Comparison of ENCODE assay signal across 12 cellular contexts in the genomic region with DNA sequence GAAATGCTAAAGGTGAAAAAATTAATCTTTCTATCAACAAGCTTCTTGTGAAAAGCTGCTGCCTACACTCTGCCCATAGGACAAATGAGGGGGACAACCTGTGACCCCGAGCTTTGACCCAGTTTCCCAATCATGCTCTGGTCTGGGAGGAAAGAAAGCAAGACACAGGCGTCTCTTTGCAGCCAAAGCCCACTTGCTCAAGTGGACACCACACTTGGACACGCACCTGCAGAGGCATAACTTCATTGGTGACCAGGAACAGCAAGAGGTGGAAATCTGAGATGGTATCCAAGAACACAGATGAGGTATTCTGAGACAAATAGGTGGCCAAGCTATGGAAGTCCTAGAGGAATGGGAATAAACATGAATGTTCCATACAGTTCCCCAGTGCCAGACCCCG. TPM values are rescaled to one million over a fixed set of nuclear protein-coding genes. Genes with fewer than 3 reads are reported as not detected.
A peak's percentile ranks its signal among the peaks of the same experiment; 100 is the strongest.
DNase-seq lines count a peak whose midpoint lies in the region; FAIRE-seq and TF ChIP-seq lines count a peak whose summit lies in the region.
"Had no signal": no experiment of that assay in that cellular context is flagged by ENCODE, and none has a peak within 500 bp of the region (broad histone marks: within the 10 kb centered on the region; RNA-seq: fewer than 3 reads in every experiment).

No MANE protein-coding gene starts in this region.

- peaks cover 4% of the 10 kb centered on the region for H3K27me3 Mint-ChIP-seq in glutamatergic neuron (ENCODE audit: unreplicated experiment)
- H3K27me3 Mint-ChIP-seq: activated CD8-positive, alpha-beta T cell treated with anti-CD3 and anti-CD28 coated beads for 36 hours; activated naive CD8-positive, alpha-beta T cell treated with anti-CD3 and anti-CD28 coated beads, Interleukin-2, amount 50 U/mL, for 24 hours; stimulated activated naive CD8-positive, alpha-beta T cell treated with anti-CD3 and anti-CD28 coated beads, Interleukin-15, Interleukin-2, amounts not matched to agents 100 ng/mL and 50 ng/mL, for 24 hours had no signal

- H2AFZ ChIP-seq in keratinocyte (ENCODE audit: control insufficient read depth, low read length) = no peak overlapping the region
- no peak overlapping the region for H2AFZ ChIP-seq in neuronal stem cell (ENCODE audit: low read length)

- H2AK5ac ChIP-seq in neuronal stem cell (ENCODE audit: low read depth, low read length) = no peak overlapping the region

- no peak overlapping the region for H4K8ac ChIP-seq in neuronal stem cell (ENCODE audit: low read depth, low read length)

- no peak overlapping the region for H3K14ac ChIP-seq in neuronal stem cell (ENCODE audit: low read length)

- H3K27ac ChIP-seq in keratinocyte (ENCODE audit: control insufficient read depth, insufficient read depth, low read length) (no peak overlapping the region), skeletal muscle tissue (ENCODE audit: low read depth, low read length) (peak overlapping the region; percentile 76), neuronal stem cell (replicated peaks; ENCODE audit: low read length) (no peak overlapping the region)

- H3K4ac ChIP-seq in neuronal stem cell (ENCODE audit: low read length) = no peak overlapping the region

- H3K27me3 ChIP-seq in keratinocyte (ENCODE audit: control insufficient read depth, extremely low read depth, insufficient read depth, low read length) (no peaks in the 10 kb centered on the region), skeletal muscle tissue (ENCODE audit: control insufficient read depth in 3 of 3, insufficient read depth in 3 of 3, low read length in 3 of 3) (no peaks in the 10 kb centered on the region), neuronal stem cell (ENCODE audit: control insufficient read depth in 3 of 3, insufficient read depth in 3 of 3, low read depth in 1 of 3, low read length in 3 of 3) (no peaks in the 10 kb centered on the region)

- no peak overlapping the region for H2BK5ac ChIP-seq in neuronal stem cell (ENCODE audit: low read length)

- TF ChIP-seq POLR2A in H54 (IDR thresholded peaks at IDR 0.05; ENCODE audit: low read depth, low read length) = no peak

- H3K79me1 ChIP-seq in neuronal stem cell (ENCODE audit: low read depth, low read length) = peaks cover 6% of the 10 kb centered on the region

- WGBS in neuronal stem cell (ENCODE audit: extremely low coverage in 2 of 2, insufficient read length in 2 of 2, insufficient replicate concordance in 1 of 2), 2 donors = no CpG with 5 or more reads among the region's 4 CpGs

- H2BK12ac ChIP-seq in neuronal stem cell (ENCODE audit: low read length) = no peak overlapping the region

- H3K27ac Mint-ChIP-seq in glutamatergic neuron (ENCODE audit: unreplicated experiment) = no peak overlapping the region
- H3K27ac Mint-ChIP-seq: activated CD8-positive, alpha-beta T cell treated with anti-CD3 and anti-CD28 coated beads for 36 hours; activated naive CD8-positive, alpha-beta T cell treated with anti-CD3 and anti-CD28 coated beads, Interleukin-2, amount 50 U/mL, for 24 hours; stimulated activated naive CD8-positive, alpha-beta T cell treated with anti-CD3 and anti-CD28 coated beads, Interleukin-15, Interleukin-2, amounts not matched to agents 100 ng/mL and 50 ng/mL, for 24 hours had no signal

- H2BK120ac ChIP-seq in neuronal stem cell (ENCODE audit: low read depth, low read length) = no peak overlapping the region

- H3K4me2 ChIP-seq in keratinocyte (ENCODE audit: control insufficient read depth, extremely low read depth, insufficient read depth, low read depth, low read length) (peak overlapping the region; percentile 84), neuronal stem cell (ENCODE audit: insufficient read depth, low read length, poor library complexity, severe bottlenecking) (no peak overlapping the region)

- H3K36me3 ChIP-seq in keratinocyte (ENCODE audit: control insufficient read depth in 2 of 2, extremely low read depth in 1 of 2, insufficient read depth in 2 of 2, low read length in 2 of 2) (peaks cover 38 to 62% of the 10 kb centered on the region in 2 experiments), skeletal muscle tissue (ENCODE audit: control insufficient read depth in 3 of 3, insufficient read depth in 3 of 3, low read length in 3 of 3) (peaks cover 73 to 81% (median 78%) of the 10 kb centered on the region in 3 donors), neuronal stem cell (replicated peaks in 1 of 2; ENCODE audit: control insufficient read depth in 2 of 2, insufficient read depth in 2 of 2, low read length in 2 of 2) (peaks cover 76 to 95% of the 10 kb centered on the region in 2 donors)

- H3K4me3 ChIP-seq in WI38 (ENCODE audit: low read depth, low read length) (peak overlapping the region; percentile 35), keratinocyte (ENCODE audit: control insufficient read depth in 2 of 3, extremely low read depth in 1 of 3, insufficient read depth in 2 of 3, low read depth in 1 of 3, low read length in 3 of 3) (peak overlapping the region in 1 of 3 experiments; percentile 18), skeletal muscle tissue (ENCODE audit: low read length in 3 of 3) (peak overlapping the region in 1 of 3 donors; percentile 24), neuronal stem cell (ENCODE audit: low read length in 2 of 2) (no peak overlapping the region)

- no peak overlapping the region for H3K4me3 Mint-ChIP-seq in glutamatergic neuron (ENCODE audit: unreplicated experiment)
- H3K4me3 Mint-ChIP-seq: activated CD8-positive, alpha-beta T cell treated with anti-CD3 and anti-CD28 coated beads for 36 hours; activated naive CD8-positive, alpha-beta T cell treated with anti-CD3 and anti-CD28 coated beads, Interleukin-2, amount 50 U/mL, for 24 hours; stimulated activated naive CD8-positive, alpha-beta T cell treated with anti-CD3 and anti-CD28 coated beads, Interleukin-15, Interleukin-2, amounts not matched to agents 100 ng/mL and 50 ng/mL, for 24 hours had no signal

- FAIRE-seq in keratinocyte (lab: Jason Lieb, UNC) (no peak), H54 (lab: Jason Lieb, UNC) (no peak)

- no peaks in the 10 kb centered on the region for H3K36me3 Mint-ChIP-seq in glutamatergic neuron (ENCODE audit: unreplicated experiment)

- H3K4me1 Mint-ChIP-seq in glutamatergic neuron (ENCODE audit: low read depth, unreplicated experiment) = peaks cover 5% of the 10 kb centered on the region
- H3K4me1 Mint-ChIP-seq: activated naive CD8-positive, alpha-beta T cell treated with anti-CD3 and anti-CD28 coated beads, Interleukin-2, amount 50 U/mL, for 24 hours had no signal

- H3K79me2 ChIP-seq in keratinocyte (ENCODE audit: control insufficient read depth, insufficient read depth, low read length) = peaks cover 3% of the 10 kb centered on the region

- TF ChIP-seq CTCF in WI38 (IDR thresholded peaks at IDR 0.05; ENCODE audit: low read depth, low read length) (no peak), keratinocyte (optimal IDR thresholded peaks at IDR 0.05 in 1 of 3, IDR thresholded peaks at IDR 0.05 in 1 of 3, conservative IDR thresholded peaks at IDR 0.05 in 1 of 3; ENCODE audit: extremely low read depth in 1 of 3, insufficient read depth in 2 of 3, low read length in 3 of 3) (no peak), glutamatergic neuron (IDR thresholded peaks at IDR 0.05; ENCODE audit: partially characterized antibody, unreplicated experiment) (no peak)

- peaks cover 5% of the 10 kb centered on the region for H3K9me3 Mint-ChIP-seq in glutamatergic neuron (ENCODE audit: unreplicated experiment)
- H3K9me3 Mint-ChIP-seq: activated CD8-positive, alpha-beta T cell treated with anti-CD3 and anti-CD28 coated beads for 36 hours; activated naive CD8-positive, alpha-beta T cell treated with anti-CD3 and anti-CD28 coated beads, Interleukin-2, amount 50 U/mL, for 24 hours; stimulated activated naive CD8-positive, alpha-beta T cell treated with anti-CD3 and anti-CD28 coated beads, Interleukin-15, Interleukin-2, amounts not matched to agents 100 ng/mL and 50 ng/mL, for 24 hours had no signal

- H3K4me1 ChIP-seq in keratinocyte (ENCODE audit: control insufficient read depth, extremely low read depth, insufficient read depth, low read length) (peaks cover 26% of the 10 kb centered on the region), skeletal muscle tissue (ENCODE audit: control insufficient read depth in 3 of 3, insufficient read depth in 3 of 3, low read length in 3 of 3) (peaks cover 20 to 30% (median 21%) of the 10 kb centered on the region in 3 donors), neuronal stem cell (ENCODE audit: control insufficient read depth in 2 of 2, insufficient read depth in 1 of 2, low read depth in 1 of 2, low read length in 2 of 2) (peaks cover 0 to 9% of the 10 kb centered on the region in 2 donors)

- no peak overlapping the region for H3K18ac ChIP-seq in neuronal stem cell (ENCODE audit: low read length)

- H3K9me3 ChIP-seq in keratinocyte (ENCODE audit: control insufficient read depth, low read depth, low read length) (no peaks in the 10 kb centered on the region), skeletal muscle tissue (ENCODE audit: control insufficient read depth in 3 of 3, low read length in 3 of 3) (no peaks in the 10 kb centered on the region), neuronal stem cell (replicated peaks in 1 of 2; ENCODE audit: control insufficient read depth in 2 of 2, insufficient read depth in 1 of 2, low read depth in 1 of 2, low read length in 2 of 2) (no peaks in the 10 kb centered on the region)

- no peak overlapping the region for H4K91ac ChIP-seq in neuronal stem cell (ENCODE audit: low read depth, low read length, poor library complexity)

- dilution Hi-C loops in keratinocyte (cut with MboI; ENCODE audit: extremely low pct_ligation_motif_present, low sequenced_read_pairs) = no loop called here

- H3K9ac ChIP-seq in keratinocyte (ENCODE audit: control insufficient read depth, extremely low read depth, insufficient read depth, low read length) (no peak overlapping the region), skeletal muscle tissue (ENCODE audit: low read depth in 1 of 3, low read length in 3 of 3) (peak overlapping the region in 2 of 3 donors; percentile 20 to 51), neuronal stem cell (ENCODE audit: low read depth, low read length, poor library complexity) (no peak overlapping the region)

- H2BK15ac ChIP-seq in neuronal stem cell (ENCODE audit: low read length) = no peak overlapping the region

- no peak overlapping the region for H3K23ac ChIP-seq in neuronal stem cell (ENCODE audit: low read depth, low read length, poor library complexity)

- DNase-seq in DMS79 (lab: John Stamatoyannopoulos, UW) (peak; percentile 19), keratinocyte (ENCODE audit: low read depth, low spot score) (no peak), HT-29 (ENCODE audit: low spot score) (no peak), glutamatergic neuron (no peak), H54 (ENCODE audit: insufficient read length, low spot score) (no peak), neuronal stem cell (ENCODE audit: low spot score) (no peak)
- DNase-seq: activated CD8-positive, alpha-beta T cell treated with anti-CD3 and anti-CD28 coated beads for 36 hours; activated naive CD8-positive, alpha-beta T cell treated with anti-CD3 and anti-CD28 coated beads, Interleukin-2, amount 50 U/mL, for 24 hours; midbrain had no signal

- H3K9me1 ChIP-seq in keratinocyte (ENCODE audit: control insufficient read depth, extremely low read depth, insufficient read depth, low read length) = peaks cover 2% of the 10 kb centered on the region

- peaks cover 3% of the 10 kb centered on the region for H4K20me1 ChIP-seq in keratinocyte (ENCODE audit: control insufficient read depth, extremely low read depth, insufficient read depth, low read length)

RNA-seq across cellular contexts. Expression of a gene that starts 15.0 kb away (rescaled TPM):
- polyA plus RNA-seq in keratinocyte = 3.8 to 7.4 TPM (median 6.9 TPM) in 3 replicates
- polyA plus RNA-seq in keratinocyte (2011; ENCODE audit: low read depth) = 2.7 TPM
- 3.7 and 9.0 TPM in 2 replicates for polyA plus RNA-seq in keratinocyte (2011; cell fraction: cytosol; rRNA removed)
- polyA plus RNA-seq in keratinocyte (2011; cell fraction: nucleus; rRNA removed) = 13.2 and 18.1 TPM in 2 replicates
- 8.1 and 11.7 TPM in 2 replicates for polyA plus RNA-seq in keratinocyte (2012; ENCODE audit: low replicate concordance)
- 6.2 to 11.1 TPM (median 10.2 TPM) in 3 replicates for polyA minus RNA-seq in keratinocyte
- 16.1 TPM for polyA minus RNA-seq in keratinocyte (2011; cell fraction: cytosol; rRNA and poly(A)+ RNA removed)
- polyA minus RNA-seq in keratinocyte (2011; cell fraction: nucleus; rRNA and poly(A)+ RNA removed) = 14.0 and 14.1 TPM in 2 replicates
- total RNA-seq in skeletal muscle tissue (7.8 TPM), glutamatergic neuron (ENCODE audit: unreplicated experiment) (56.5 TPM)
- total RNA-seq in HT-29 (2014; rRNA removed; shearing (Covaris generic)) = 67.5 and 70.9 TPM in 2 replicates
- polyA plus RNA-seq in neuronal stem cell (2013, experiment 1 of 2) = 11.8 TPM
- 12.1 TPM for polyA plus RNA-seq in neuronal stem cell (2013, experiment 2 of 2)

RNA-seq across cellular contexts. Expression of a gene that starts 39.0 kb away (rescaled TPM):
- polyA plus RNA-seq in keratinocyte = not detected in 3 replicates
- not detected for polyA plus RNA-seq in keratinocyte (2011; ENCODE audit: low read depth)
- polyA plus RNA-seq in keratinocyte (2011; cell fraction: cytosol; rRNA removed) = not detected in 2 replicates
- polyA plus RNA-seq in keratinocyte (2011; cell fraction: nucleus; rRNA removed) = 0.09 and 0.19 TPM in 2 replicates
- polyA plus RNA-seq in keratinocyte (2012; ENCODE audit: low replicate concordance) = not detected in 2 replicates
- not detected in 3 replicates for polyA minus RNA-seq in keratinocyte
- polyA minus RNA-seq in keratinocyte (2011; cell fraction: cytosol; rRNA and poly(A)+ RNA removed) = not detected
- polyA minus RNA-seq in keratinocyte (2011; cell fraction: nucleus; rRNA and poly(A)+ RNA removed) = 0.32 TPM in 1 of 2 replicates, not detected in the other
- total RNA-seq in skeletal muscle tissue (1.0 TPM), glutamatergic neuron (ENCODE audit: unreplicated experiment) (6.1 TPM)
- 4.3 and 4.7 TPM in 2 replicates for total RNA-seq in HT-29 (2014; rRNA removed; shearing (Covaris generic))
- polyA plus RNA-seq in neuronal stem cell (2013, experiment 1 of 2) = 0.20 TPM
- polyA plus RNA-seq in neuronal stem cell (2013, experiment 2 of 2) = 0.25 TPM

RNA-seq across cellular contexts. Expression of a gene that starts 54.6 kb away (rescaled TPM):
- polyA plus RNA-seq in keratinocyte = 1,003 to 6,215 TPM (median 1,867 TPM) in 3 replicates
- 5,158 TPM for polyA plus RNA-seq in keratinocyte (2011; ENCODE audit: low read depth)
- 3,252 and 7,102 TPM in 2 replicates for polyA plus RNA-seq in keratinocyte (2011; cell fraction: cytosol; rRNA removed)
- polyA plus RNA-seq in keratinocyte (2011; cell fraction: nucleus; rRNA removed) = 2,825 and 3,350 TPM in 2 replicates
- polyA plus RNA-seq in keratinocyte (2012; ENCODE audit: low replicate concordance) = 3,253 and 4,565 TPM in 2 replicates
- polyA minus RNA-seq in keratinocyte = 1,155 to 10,422 TPM (median 1,781 TPM) in 3 replicates
- polyA minus RNA-seq in keratinocyte (2011; cell fraction: cytosol; rRNA and poly(A)+ RNA removed) = 2,831 TPM
- 951 and 1,249 TPM in 2 replicates for polyA minus RNA-seq in keratinocyte (2011; cell fraction: nucleus; rRNA and poly(A)+ RNA removed)
- total RNA-seq in skeletal muscle tissue (1,613 TPM), glutamatergic neuron (ENCODE audit: unreplicated experiment) (5,342 TPM)
- total RNA-seq in HT-29 (2014; rRNA removed; shearing (Covaris generic)) = 3,401 and 4,670 TPM in 2 replicates
- polyA plus RNA-seq in neuronal stem cell (2013, experiment 1 of 2) = 5,937 TPM
- 5,622 TPM for polyA plus RNA-seq in neuronal stem cell (2013, experiment 2 of 2)

Comparison
In these comparisons a context has a peak if more than half of its experiments do, and no peak if none do; other contexts are left out.
1. H3K9ac ChIP-seq: peak in skeletal muscle tissue (2 of 3); none in keratinocyte (single experiment) and neuronal stem cell (single experiment).